In the genomic region with DNA sequence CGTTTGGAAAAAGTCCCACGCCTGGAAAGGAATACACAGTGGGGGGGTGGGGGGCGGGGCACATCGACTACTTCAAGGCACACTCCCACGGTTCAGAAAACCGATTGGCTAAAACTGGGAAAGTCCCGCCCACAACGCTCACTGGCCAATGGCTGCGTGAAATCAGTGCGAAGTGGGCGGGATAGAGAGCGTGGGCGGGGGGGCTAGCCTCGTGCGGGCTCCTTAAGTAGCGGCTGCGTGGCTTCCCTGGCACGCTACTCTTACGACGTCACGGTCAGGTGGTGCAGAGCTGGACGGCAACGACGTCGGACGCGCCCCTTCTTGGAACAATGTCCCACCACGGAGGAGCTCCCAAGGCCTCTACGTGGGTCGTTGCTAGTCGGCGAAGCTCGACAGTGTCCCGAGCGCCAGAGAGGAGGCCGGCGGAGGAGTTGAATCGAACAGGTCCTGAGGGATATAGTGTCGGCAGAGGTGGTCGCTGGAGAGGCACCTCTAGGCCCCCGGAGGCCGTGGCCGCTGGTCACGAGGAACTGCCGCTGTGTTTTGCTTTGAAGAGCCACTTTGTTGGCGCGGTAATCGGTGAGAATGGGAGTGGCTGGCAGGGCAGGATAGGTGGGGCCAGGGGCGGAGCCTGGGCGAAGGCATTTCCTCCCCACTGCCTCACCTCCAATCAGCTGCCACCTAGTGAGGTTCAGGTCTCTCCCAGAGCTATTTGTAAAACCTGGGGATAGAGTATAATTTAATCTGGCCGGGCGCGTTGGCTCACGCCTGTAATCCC, we compare ENCODE assay signal across 1 cellular context.
TF ChIP-seq lines count a peak whose summit lies in the region.

A gene (plus strand): TSS at position 252 of the 778 bp plus-strand sequence. CDS start 78 bp downstream, at position 330.

TF ChIP-seq in GM23338, 12 proteins besides CTCF, POLR2A, EP300 and RAD21 (continued from another document):
- TF ChIP-seq, protein P1, sequence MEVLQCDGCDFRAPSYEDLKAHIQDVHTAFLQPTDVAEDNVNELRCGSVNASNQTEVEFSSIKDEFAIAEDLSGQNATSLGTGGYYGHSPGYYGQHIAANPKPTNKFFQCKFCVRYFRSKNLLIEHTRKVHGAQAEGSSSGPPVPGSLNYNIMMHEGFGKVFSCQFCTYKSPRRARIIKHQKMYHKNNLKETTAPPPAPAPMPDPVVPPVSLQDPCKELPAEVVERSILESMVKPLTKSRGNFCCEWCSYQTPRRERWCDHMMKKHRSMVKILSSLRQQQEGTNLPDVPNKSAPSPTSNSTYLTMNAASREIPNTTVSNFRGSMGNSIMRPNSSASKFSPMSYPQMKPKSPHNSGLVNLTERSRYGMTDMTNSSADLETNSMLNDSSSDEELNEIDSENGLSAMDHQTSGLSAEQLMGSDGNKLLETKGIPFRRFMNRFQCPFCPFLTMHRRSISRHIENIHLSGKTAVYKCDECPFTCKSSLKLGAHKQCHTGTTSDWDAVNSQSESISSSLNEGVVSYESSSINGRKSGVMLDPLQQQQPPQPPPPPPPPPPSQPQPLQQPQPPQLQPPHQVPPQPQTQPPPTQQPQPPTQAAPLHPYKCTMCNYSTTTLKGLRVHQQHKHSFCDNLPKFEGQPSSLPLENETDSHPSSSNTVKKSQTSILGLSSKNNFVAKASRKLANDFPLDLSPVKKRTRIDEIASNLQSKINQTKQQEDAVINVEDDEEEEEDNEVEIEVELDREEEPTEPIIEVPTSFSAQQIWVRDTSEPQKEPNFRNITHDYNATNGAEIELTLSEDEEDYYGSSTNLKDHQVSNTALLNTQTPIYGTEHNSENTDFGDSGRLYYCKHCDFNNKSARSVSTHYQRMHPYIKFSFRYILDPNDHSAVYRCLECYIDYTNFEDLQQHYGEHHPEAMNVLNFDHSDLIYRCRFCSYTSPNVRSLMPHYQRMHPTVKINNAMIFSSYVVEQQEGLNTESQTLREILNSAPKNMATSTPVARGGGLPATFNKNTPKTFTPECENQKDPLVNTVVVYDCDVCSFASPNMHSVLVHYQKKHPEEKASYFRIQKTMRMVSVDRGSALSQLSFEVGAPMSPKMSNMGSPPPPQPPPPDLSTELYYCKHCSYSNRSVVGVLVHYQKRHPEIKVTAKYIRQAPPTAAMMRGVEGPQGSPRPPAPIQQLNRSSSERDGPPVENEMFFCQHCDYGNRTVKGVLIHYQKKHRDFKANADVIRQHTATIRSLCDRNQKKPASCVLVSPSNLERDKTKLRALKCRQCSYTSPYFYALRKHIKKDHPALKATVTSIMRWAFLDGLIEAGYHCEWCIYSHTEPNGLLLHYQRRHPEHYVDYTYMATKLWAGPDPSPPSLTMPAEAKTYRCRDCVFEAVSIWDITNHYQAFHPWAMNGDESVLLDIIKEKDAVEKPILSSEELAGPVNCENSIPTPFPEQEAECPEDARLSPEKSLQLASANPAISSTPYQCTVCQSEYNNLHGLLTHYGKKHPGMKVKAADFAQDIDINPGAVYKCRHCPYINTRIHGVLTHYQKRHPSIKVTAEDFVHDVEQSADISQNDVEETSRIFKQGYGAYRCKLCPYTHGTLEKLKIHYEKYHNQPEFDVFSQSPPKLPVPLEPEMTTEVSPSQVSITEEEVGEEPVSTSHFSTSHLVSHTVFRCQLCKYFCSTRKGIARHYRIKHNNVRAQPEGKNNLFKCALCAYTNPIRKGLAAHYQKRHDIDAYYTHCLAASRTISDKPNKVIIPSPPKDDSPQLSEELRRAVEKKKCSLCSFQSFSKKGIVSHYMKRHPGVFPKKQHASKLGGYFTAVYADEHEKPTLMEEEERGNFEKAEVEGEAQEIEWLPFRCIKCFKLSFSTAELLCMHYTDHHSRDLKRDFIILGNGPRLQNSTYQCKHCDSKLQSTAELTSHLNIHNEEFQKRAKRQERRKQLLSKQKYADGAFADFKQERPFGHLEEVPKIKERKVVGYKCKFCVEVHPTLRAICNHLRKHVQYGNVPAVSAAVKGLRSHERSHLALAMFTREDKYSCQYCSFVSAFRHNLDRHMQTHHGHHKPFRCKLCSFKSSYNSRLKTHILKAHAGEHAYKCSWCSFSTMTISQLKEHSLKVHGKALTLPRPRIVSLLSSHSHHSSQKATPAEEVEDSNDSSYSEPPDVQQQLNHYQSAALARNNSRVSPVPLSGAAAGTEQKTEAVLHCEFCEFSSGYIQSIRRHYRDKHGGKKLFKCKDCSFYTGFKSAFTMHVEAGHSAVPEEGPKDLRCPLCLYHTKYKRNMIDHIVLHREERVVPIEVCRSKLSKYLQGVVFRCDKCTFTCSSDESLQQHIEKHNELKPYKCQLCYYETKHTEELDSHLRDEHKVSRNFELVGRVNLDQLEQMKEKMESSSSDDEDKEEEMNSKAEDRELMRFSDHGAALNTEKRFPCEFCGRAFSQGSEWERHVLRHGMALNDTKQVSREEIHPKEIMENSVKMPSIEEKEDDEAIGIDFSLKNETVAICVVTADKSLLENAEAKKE (CRISPR knock-in tag; IDR thresholded peaks at IDR 0.05) = no peak
- TF ChIP-seq EZH2 (IDR thresholded peaks at IDR 0.05; ENCODE audit: low read depth, unreplicated experiment) = no peak
- TF ChIP-seq, protein P2, sequence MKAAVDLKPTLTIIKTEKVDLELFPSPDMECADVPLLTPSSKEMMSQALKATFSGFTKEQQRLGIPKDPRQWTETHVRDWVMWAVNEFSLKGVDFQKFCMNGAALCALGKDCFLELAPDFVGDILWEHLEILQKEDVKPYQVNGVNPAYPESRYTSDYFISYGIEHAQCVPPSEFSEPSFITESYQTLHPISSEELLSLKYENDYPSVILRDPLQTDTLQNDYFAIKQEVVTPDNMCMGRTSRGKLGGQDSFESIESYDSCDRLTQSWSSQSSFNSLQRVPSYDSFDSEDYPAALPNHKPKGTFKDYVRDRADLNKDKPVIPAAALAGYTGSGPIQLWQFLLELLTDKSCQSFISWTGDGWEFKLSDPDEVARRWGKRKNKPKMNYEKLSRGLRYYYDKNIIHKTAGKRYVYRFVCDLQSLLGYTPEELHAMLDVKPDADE (IDR thresholded peaks at IDR 0.05) = no peak
- TF ChIP-seq ZNF331 (CRISPR knock-in tag; IDR thresholded peaks at IDR 0.05; ENCODE audit: low read depth) = no peak
- no peak for TF ChIP-seq EZH2phosphoT487 (IDR thresholded peaks at IDR 0.05; ENCODE audit: unreplicated experiment)
- no peak for TF ChIP-seq JUNB (IDR thresholded peaks at IDR 0.05; ENCODE audit: unreplicated experiment)
